In genomic region chr20:4043329-4043728, GRCh38 we compare ENCODE assay signal across 20 cellular contexts. TPM values are rescaled to one million over a fixed set of nuclear protein-coding genes. Genes with fewer than 3 reads are reported as not detected.
DNase-seq lines count a peak whose midpoint lies in the region; ATAC-seq, FAIRE-seq and TF ChIP-seq lines count a peak whose summit lies in the region.
"Had no signal": no experiment of that assay in that cellular context is flagged by ENCODE, and none has a peak within 500 bp of the region (broad histone marks: within the 10 kb centered on the region; RNA-seq: fewer than 3 reads in every experiment).

No MANE protein-coding gene starts in this region.

- peak overlapping the region; percentile 44; the same call in 1 of the 3 replicates for H2BK15ac ChIP-seq in IMR-90 (ENCODE audit: low read depth, low read length)

- H2BK120ac ChIP-seq in IMR-90 (ENCODE audit: low read depth, low read length) = peak overlapping the region; percentile 32; the same call in 1 of the 2 replicates

- no peaks in the 10 kb centered on the region for H4K20me1 ChIP-seq in HepG2 (ENCODE audit: insufficient read depth, low read length)
- no peaks in the 10 kb centered on the region for H4K20me1 ChIP-seq in IMR-90 (ENCODE audit: insufficient read depth, low read length)
- H4K20me1 ChIP-seq in K562 (replicated peaks; ENCODE audit: control insufficient read depth, insufficient read depth, low read length) = no peaks in the 10 kb centered on the region
- H4K20me1 ChIP-seq: BLaER1 had no signal

- peaks cover 0 to 7% of the 10 kb centered on the region in 2 experiments; a peak in 1 of 4 replicates for H3K79me1 ChIP-seq in IMR-90 (ENCODE audit: low read depth in 1 of 2, low read length in 2 of 2)

- H3K27ac ChIP-seq in HepG2 (ENCODE audit: extremely low read length, insufficient read depth, low read length) (no peak overlapping the region), right lobe of liver (no peak overlapping the region), IMR-90 (ENCODE audit: insufficient read depth, low read length) (no peak overlapping the region), K562 (ENCODE audit: extremely low read depth, low read depth, low read length) (no peak overlapping the region), uterus (no peak overlapping the region)
- H3K27ac ChIP-seq: BLaER1, GM23248 had no signal

- H3K18ac ChIP-seq in IMR-90 (ENCODE audit: low read depth, low read length) = no peak overlapping the region

- H2BK20ac ChIP-seq in IMR-90 (ENCODE audit: low read depth, low read length) = peak overlapping the region; percentile 65; the same call in 1 of the 2 replicates

- no peak overlapping the region for H3K4me2 ChIP-seq in HepG2 (ENCODE audit: low read depth, low read length)
- no peak overlapping the region for H3K4me2 ChIP-seq in IMR-90 (ENCODE audit: low read depth, low read length)
- no peak overlapping the region for H3K4me2 ChIP-seq in K562 (ENCODE audit: insufficient read depth, low read length)
- H3K4me2 ChIP-seq: BLaER1 had no signal

- TF ChIP-seq RAD21 in HepG2 (CRISPR knock-in tag; IDR thresholded peaks at IDR 0.05) (no peak), IMR-90 (IDR thresholded peaks at IDR 0.05; ENCODE audit: low read length) (no peak), K562 (CRISPR knock-in tag; conservative IDR thresholded peaks at IDR 0.05 in 1 of 2, IDR thresholded peaks at IDR 0.05 in 1 of 2) (no peak)

- no peak overlapping the region for H3K4me3 ChIP-seq in HepG2 (replicated peaks in 1 of 3; ENCODE audit: insufficient read depth in 1 of 3, low read depth in 2 of 3, low read length in 3 of 3)
- no peak overlapping the region for H3K4me3 ChIP-seq in right lobe of liver
- no peak overlapping the region for H3K4me3 ChIP-seq in IMR-90 (ENCODE audit: insufficient read depth, low read depth, low read length)
- no peak overlapping the region for H3K4me3 ChIP-seq in K562
- H3K4me3 ChIP-seq in uterus = no peak overlapping the region
- H3K4me3 ChIP-seq: BLaER1, GM12878, GM23248 had no signal

- H3K14ac ChIP-seq in IMR-90 (replicated peaks; ENCODE audit: low read depth, low read length) = no peak overlapping the region

- no peak overlapping the region for H4K91ac ChIP-seq in IMR-90 (ENCODE audit: insufficient read depth, low read depth, low read length)

- no peak overlapping the region for H4K5ac ChIP-seq in IMR-90 (ENCODE audit: low read depth, low read length)

- H3K4me1 ChIP-seq in HepG2 (ENCODE audit: insufficient read depth, low read length) = no peaks in the 10 kb centered on the region
- no peaks in the 10 kb centered on the region for H3K4me1 ChIP-seq in right lobe of liver
- H3K4me1 ChIP-seq in IMR-90 (ENCODE audit: control insufficient read depth, insufficient read depth, low read length) = peaks cover 12% of the 10 kb centered on the region
- H3K4me1 ChIP-seq in K562 (replicated peaks in 1 of 2; ENCODE audit: control insufficient read depth in 2 of 2, insufficient read depth in 2 of 2, low read length in 2 of 2) = peaks cover 16 to 30% of the 10 kb centered on the region in 2 experiments
- no peaks in the 10 kb centered on the region for H3K4me1 ChIP-seq in uterus

- H3K36me3 ChIP-seq in HepG2 (replicated peaks in 1 of 2; ENCODE audit: control insufficient read depth in 1 of 2, insufficient read depth in 2 of 2, low read length in 2 of 2) (no peaks in the 10 kb centered on the region), right lobe of liver (no peaks in the 10 kb centered on the region), IMR-90 (ENCODE audit: control insufficient read depth, insufficient read depth, low read length) (no peaks in the 10 kb centered on the region), K562 (ENCODE audit: control insufficient read depth, insufficient read depth, low read length) (no peaks in the 10 kb centered on the region), uterus (no peaks in the 10 kb centered on the region)
- H3K36me3 ChIP-seq: BLaER1 had no signal

- H2AFZ ChIP-seq in HepG2 (ENCODE audit: low read length) = no peak overlapping the region
- no peak overlapping the region for H2AFZ ChIP-seq in IMR-90 (replicated peaks; ENCODE audit: low read length, poor library complexity)
- H2AFZ ChIP-seq in K562 (ENCODE audit: low read depth, low read length) = no peak overlapping the region
- H2AFZ ChIP-seq: GM23248 had no signal

- no peak overlapping the region for H2BK5ac ChIP-seq in IMR-90 (ENCODE audit: low read depth, low read length, poor library complexity, severe bottlenecking)

- intact Hi-C loops in HepG2 (cut with micrococcal nuclease; ENCODE audit: unreplicated experiment) (no loop called here), right lobe of liver (cut with DNase I) (no loop called here), IMR-90 (cut with micrococcal nuclease) (no loop called here), K562 (cut with micrococcal nuclease) (no loop called here), uterus (cut with DNase I; ENCODE audit: low total_unique reads) (no loop called here)

- no peak overlapping the region for H4K8ac ChIP-seq in IMR-90 (ENCODE audit: low read depth in 2 of 2, low read length in 2 of 2)

- no peak for TF ChIP-seq CTCF in HepG2 (CRISPR knock-in tag; IDR thresholded peaks at IDR 0.05)
- TF ChIP-seq CTCF in right lobe of liver (IDR thresholded peaks at IDR 0.05) = no peak
- TF ChIP-seq CTCF in IMR-90 (conservative IDR thresholded peaks at IDR 0.05; ENCODE audit: low read depth, low read length) = no peak
- TF ChIP-seq CTCF in K562 (IDR thresholded peaks at IDR 0.05 in 2 of 3, conservative IDR thresholded peaks at IDR 0.05 in 1 of 3; ENCODE audit: insufficient read depth in 2 of 3, low read depth in 1 of 3, low read length in 3 of 3) = no peak
- no peak for TF ChIP-seq CTCF in uterus (IDR thresholded peaks at IDR 0.05)

- no TSS peak for BruUV-seq in HepG2 (replicated peaks; lab: Mats Ljungman, UMichigan)
- BruUV-seq in IMR-90 (replicated peaks; lab: Mats Ljungman, UMichigan) = no TSS peak
- BruUV-seq in K562 (replicated peaks; lab: Mats Ljungman, UMichigan) = no TSS peak

- no peak overlapping the region for H3K4ac ChIP-seq in IMR-90 (ENCODE audit: low read depth, low read length)

- H3K79me2 ChIP-seq in HepG2 (ENCODE audit: insufficient read depth, low read length) = no peaks in the 10 kb centered on the region
- no peaks in the 10 kb centered on the region for H3K79me2 ChIP-seq in K562 (ENCODE audit: control insufficient read depth, insufficient read depth, low read length)

- H3K9me1 ChIP-seq in IMR-90 (ENCODE audit: insufficient read depth, low read length) (peaks cover 16% of the 10 kb centered on the region), K562 (ENCODE audit: control insufficient read depth, insufficient read depth, low read length) (no peaks in the 10 kb centered on the region)

- H3K9ac ChIP-seq in HepG2 (ENCODE audit: insufficient read depth, low read depth, low read length) = no peak overlapping the region
- no peak overlapping the region for H3K9ac ChIP-seq in IMR-90 (ENCODE audit: low read depth, low read length)
- no peak overlapping the region for H3K9ac ChIP-seq in K562 (ENCODE audit: insufficient read depth in 1 of 2, low read depth in 2 of 2, low read length in 2 of 2)
- H3K9ac ChIP-seq: BLaER1, GM23248 had no signal

- no peak for TF ChIP-seq EP300 in HepG2 (IDR thresholded peaks at IDR 0.05; ENCODE audit: low read depth in 2 of 2, low read length in 2 of 2)
- no peak for TF ChIP-seq EP300 in HepG2 (CRISPR knock-in tag; IDR thresholded peaks at IDR 0.05; ENCODE audit: borderline replicate concordance)
- no peak for TF ChIP-seq EP300 in K562 (IDR thresholded peaks at IDR 0.05; ENCODE audit: low read length)

- no peaks in the 10 kb centered on the region for H3K9me3 ChIP-seq in HepG2 (ENCODE audit: low read length)
- no peaks in the 10 kb centered on the region for H3K9me3 ChIP-seq in right lobe of liver
- no peaks in the 10 kb centered on the region for H3K9me3 ChIP-seq in IMR-90 (ENCODE audit: control insufficient read depth, insufficient read depth, low read length)
- H3K9me3 ChIP-seq in K562 (replicated peaks; ENCODE audit: control insufficient read depth, insufficient read depth, low read depth, low read length) = no peaks in the 10 kb centered on the region
- no peaks in the 10 kb centered on the region for H3K9me3 ChIP-seq in uterus

- no peak for DNase-seq in HepG2 (ENCODE audit: low spot score)
- no peak for DNase-seq in right lobe of liver
- DNase-seq in IMR-90 = no peak
- DNase-seq in K562 (ENCODE audit: extremely low read depth in 1 of 4, low spot score in 3 of 4) = no peak
- DNase-seq in ecto neural progenitor cell (ENCODE audit: low spot score) = no peak
- DNase-seq in uterus = no peak
- DNase-seq: CD4-positive, alpha-beta T cell; CD8-positive, alpha-beta memory T cell; DMS 273 treated with DMSO at 0.1 percent for 48 hours; DMS79; EL; GDM1; GM23248; H7 had no signal

- CTCF ChIA-PET in HepG2 (lab: Yijun Ruan, JAX; ENCODE audit: low intra/inter-chr PET ratio, low total read pairs) = no interaction called here
- CTCF ChIA-PET in IMR-90 (lab: Yijun Ruan, JAX) = no interaction called here
- CTCF ChIA-PET in K562 (lab: Yijun Ruan, JAX; ENCODE audit: low intra/inter-chr PET ratio) = no interaction called here

- no peak overlapping the region for H2AK5ac ChIP-seq in IMR-90 (ENCODE audit: low read depth, low read length)

- dilution Hi-C loops in IMR-90 (cut with HindIII; ENCODE audit: low sequenced_read_pairs, unreplicated experiment) = no loop called here

- in situ Hi-C loops in HepG2 (cut with HindIII; ENCODE audit: extremely low pct_ligation_motif_present, low pct_unique_long_range_greater_than_20kb) = no loop called here
- in situ Hi-C loops in IMR-90 (cut with MboI; ENCODE audit: low sequenced_read_pairs) = no loop called here
- in situ Hi-C loops in K562 (cut with MboI) = no loop called here

- 18% methylated on average over 2 of the region's 2 CpGs for WGBS in HepG2 (ENCODE audit: low lambda C conversion rate)
- WGBS in right lobe of liver (ENCODE audit: insufficient coverage, low coverage, low lambda C conversion rate, missing lambda C conversion rate) = 73% methylated on average over 2 of the region's 2 CpGs
- no CpG with 5 or more reads among the region's 2 CpGs for WGBS in IMR-90 (ENCODE audit: extremely low coverage in 2 of 2, insufficient read length in 1 of 2), 2 experiments
- WGBS in K562 (ENCODE audit: insufficient coverage, low coverage, missing lambda C conversion rate) = 83% methylated on average over 2 of the region's 2 CpGs

- no peak overlapping the region for H3K23ac ChIP-seq in IMR-90 (ENCODE audit: low read depth, low read length)

- ATAC-seq in HepG2 = no peak
- no peak for ATAC-seq in right lobe of liver
- no peak for ATAC-seq in IMR-90 (ENCODE audit: low read depth)
- ATAC-seq in K562 = no peak
- ATAC-seq: GM12878, HCT116 had no signal

- FAIRE-seq in HepG2 (lab: Jason Lieb, UNC) (no peak), K562 (lab: Jason Lieb, UNC) (peak; percentile 15)
- FAIRE-seq: D721Med, GM12878, GM19239, H1 had no signal

- no peak for TF ChIP-seq POLR2A in HepG2 (IDR thresholded peaks at IDR 0.05; ENCODE audit: insufficient read depth in 1 of 2, low read depth in 2 of 2, low read length in 2 of 2)
- TF ChIP-seq POLR2A in right lobe of liver (IDR thresholded peaks at IDR 0.05) = no peak
- TF ChIP-seq POLR2A in IMR-90 (IDR thresholded peaks at IDR 0.05; ENCODE audit: low read depth, low read length) = no peak
- TF ChIP-seq POLR2A in K562 (conservative IDR thresholded peaks at IDR 0.05) = no peak
- TF ChIP-seq POLR2A in uterus (IDR thresholded peaks at IDR 0.05) = no peak

- H2AK9ac ChIP-seq in IMR-90 (replicated peaks; ENCODE audit: low read depth, low read length, poor library complexity) = no peak overlapping the region

- no peak overlapping the region for H3K56ac ChIP-seq in IMR-90 (ENCODE audit: extremely low read depth, insufficient read depth, low read length)

- H3K27me3 ChIP-seq in HepG2 (ENCODE audit: control insufficient read depth in 1 of 2, insufficient read depth in 2 of 2, low read length in 2 of 2) = peaks cover 5 to 43% of the 10 kb centered on the region in 2 experiments; a peak in 4 of 5 replicates
- H3K27me3 ChIP-seq in right lobe of liver = no peaks in the 10 kb centered on the region
- no peaks in the 10 kb centered on the region for H3K27me3 ChIP-seq in IMR-90 (ENCODE audit: control insufficient read depth, insufficient read depth, low read length)
- H3K27me3 ChIP-seq in K562 (ENCODE audit: control insufficient read depth in 2 of 2, insufficient read depth in 2 of 2, low read length in 2 of 2) = no peaks in the 10 kb centered on the region
- no peaks in the 10 kb centered on the region for H3K27me3 ChIP-seq in uterus
- H3K27me3 ChIP-seq: BLaER1 had no signal

- POLR2A ChIA-PET in HepG2 (lab: Yijun Ruan, JAX) (no interaction called here), IMR-90 (lab: Charles Lee; ENCODE audit: unreplicated experiment) (no interaction called here), K562 (lab: Yijun Ruan, JAX) (interaction anchor here (1.1 kb wide), 1 partner anchor 12 kb away, joined by 3 read pairs; no protein-coding TSS in a partner anchor)

RNA-seq across cellular contexts. Expression of gene RNF24, which starts 28.0 kb away (rescaled TPM):
- 2.4 and 2.9 TPM in 2 replicates for total RNA-seq in HepG2 (2016; rRNA removed; fragmentation: Illumina TruSeq; extraction: Trizol)
- 1.3 and 1.6 TPM in 2 replicates for total RNA-seq in HepG2 (2016; cell fraction: cytosol; rRNA removed; fragmentation: Illumina TruSeq; extraction: Trizol; ENCODE audit: low read depth)
- total RNA-seq in HepG2 (2016; cell fraction: insoluble cytoplasmic fraction; rRNA removed; fragmentation: Illumina TruSeq; extraction: Trizol) = 2.4 and 2.9 TPM in 2 replicates
- 2.8 and 3.3 TPM in 2 replicates for total RNA-seq in HepG2 (2016; cell fraction: membrane; rRNA removed; fragmentation: Illumina TruSeq; extraction: Trizol)
- 3.7 and 4.2 TPM in 2 replicates for total RNA-seq in HepG2 (2016; cell fraction: nucleus; rRNA removed; fragmentation: Illumina TruSeq; extraction: Trizol)
- polyA plus RNA-seq in HepG2 (2011; rRNA removed) = 10.4 TPM in 2 replicates
- 8.1 and 10.3 TPM in 2 replicates for polyA plus RNA-seq in HepG2 (2011; cell fraction: cytosol; rRNA removed)
- polyA plus RNA-seq in HepG2 (2011; cell fraction: nucleus; rRNA removed) = 10.7 and 11.5 TPM in 2 replicates
- 9.7 and 9.9 TPM in 2 replicates for polyA plus RNA-seq in HepG2 (2012)
- 2.5 and 3.5 TPM in 2 replicates for polyA plus RNA-seq in HepG2 (2016; cell fraction: cytosol; fragmentation: Illumina TruSeq; extraction: Trizol; ENCODE audit: low read depth)
- 3.0 and 3.3 TPM in 2 replicates for polyA plus RNA-seq in HepG2 (2016; cell fraction: insoluble cytoplasmic fraction; fragmentation: Illumina TruSeq; extraction: Trizol; ENCODE audit: low read depth)
- polyA plus RNA-seq in HepG2 (2016; cell fraction: membrane; fragmentation: Illumina TruSeq; extraction: Trizol; ENCODE audit: low read depth) = 3.9 and 4.1 TPM in 2 replicates
- 5.8 and 6.3 TPM in 2 replicates for polyA plus RNA-seq in HepG2 (2016; cell fraction: nucleus; fragmentation: Illumina TruSeq; extraction: Trizol; ENCODE audit: insufficient read depth, low read depth)
- 12.7 and 15.9 TPM in 2 replicates for polyA minus RNA-seq in HepG2 (2011; rRNA and poly(A)+ RNA removed; ENCODE audit: low replicate concordance)
- 9.9 and 12.7 TPM in 2 replicates for polyA minus RNA-seq in HepG2 (2011; cell fraction: cytosol; rRNA and poly(A)+ RNA removed)
- 7.1 and 8.6 TPM in 2 replicates for polyA minus RNA-seq in HepG2 (2011; cell fraction: nucleus; rRNA and poly(A)+ RNA removed)
- total RNA-seq in right lobe of liver = 1 to 10 TPM; 1.1 to 8.7 (median 2.2) TPM
- total RNA-seq in IMR-90 (2012; rRNA removed) = 11.3 and 12.5 TPM in 2 replicates
- 9.1 and 11.3 TPM in 2 replicates for polyA plus RNA-seq in IMR-90 (2012; rRNA removed)
- 6.6 and 7.3 TPM in 2 replicates for polyA plus RNA-seq in IMR-90 (2012; cell fraction: cytosol; rRNA removed)
- 6.4 and 11.0 TPM in 2 replicates for polyA plus RNA-seq in IMR-90 (2012; cell fraction: nucleus; rRNA removed; ENCODE audit: low replicate concordance)
- total RNA-seq in K562 (2011; cell fraction: chromatin; rRNA removed; ENCODE audit: low replicate concordance) = 44.6 and 48.3 TPM in 2 replicates
- 26.7 and 28.9 TPM in 2 replicates for total RNA-seq in K562 (2011; cell fraction: nucleolus; rRNA removed)
- total RNA-seq in K562 (2011; cell fraction: nucleoplasm; rRNA removed) = 56.0 and 88.0 TPM in 2 replicates
- 15.7 and 17.3 TPM in 2 replicates for total RNA-seq in K562 (2014; rRNA removed)
- 18.8 and 20.3 TPM in 2 replicates for total RNA-seq in K562 (2014; rRNA removed; fragmentation: Illumina TruSeq; extraction: Trizol)
- total RNA-seq in K562 (2015; rRNA removed; fragmentation: Illumina TruSeq; extraction: Trizol) = 14.1 and 14.7 TPM in 2 replicates
- total RNA-seq in K562 (2021) = 42.6 and 51.9 TPM in 2 replicates
- polyA plus RNA-seq in K562 (2011; rRNA removed) = 23.1 and 43.4 TPM in 2 replicates
- polyA plus RNA-seq in K562 (2011; cell fraction: cytosol; rRNA removed) = 24.8 and 52.3 TPM in 2 replicates
- polyA plus RNA-seq in K562 (2011; cell fraction: nucleus; rRNA removed) = 39.0 and 49.3 TPM in 2 replicates
- polyA plus RNA-seq in K562 (2012) = 22.7 and 30.7 TPM in 2 replicates
- 33.9 and 35.5 TPM in 2 replicates for polyA plus RNA-seq in K562 (2014; fragmentation: Illumina TruSeq; extraction: Trizol)
- 10 to 100 TPM; 10.1 to 21.8 TPM for polyA plus RNA-seq in K562 (2014; fragmentation: Nextera tagmentation; extraction: Ambion mirVana)
- polyA plus RNA-seq in K562 (2014; rRNA removed) = 21.0 and 22.4 TPM in 2 replicates
- 19.7 and 35.1 TPM in 2 replicates for polyA minus RNA-seq in K562 (2011; rRNA and poly(A)+ RNA removed)
- 25.3 and 46.8 TPM in 2 replicates for polyA minus RNA-seq in K562 (2011; cell fraction: cytosol; rRNA and poly(A)+ RNA removed)
- polyA minus RNA-seq in K562 (2011; cell fraction: nucleus; rRNA and poly(A)+ RNA removed) = 10.1 and 22.5 TPM in 2 replicates
- total RNA-seq in uterus = 10 to 100 TPM in 3 of 4 donors, 1 to 10 TPM in 1; 2.3 to 23.8 (median 16.9) TPM

Comparison
In these comparisons a context has a peak if more than half of its experiments do, and no peak if none do; other contexts are left out.
1. Of the 241 proteins assayed by ChIP-seq in both HepG2 and K562: peak only in HepG2: none; only in K562: MAFG; in both: MAFF, MAFK and ZKSCAN1; in neither: 237.